In genomic region chr12:121858662-121859572, GRCh38 we compare ENCODE assay signal across 9 cellular contexts. TPM values are rescaled to one million over a fixed set of nuclear protein-coding genes. Genes with fewer than 3 reads are reported as not detected.
DNase-seq lines count a peak whose midpoint lies in the region; TF ChIP-seq lines count a peak whose summit lies in the region.
"Had no signal": no experiment of that assay in that cellular context is flagged by ENCODE, and none has a peak within 500 bp of the region (broad histone marks: within the 10 kb centered on the region; RNA-seq: fewer than 3 reads in every experiment).

HPD (minus strand) TSS chr12:121858859; CDS start chr12:121858823, 36 bp downstream.

- POLR2A ChIA-PET in RWPE1 (lab: Yijun Ruan, JAX; ENCODE audit: low non-redundant PET): no interaction called here

- H3K27me3 ChIP-seq in neutrophil: no peaks in the 10 kb centered on the region

- H3K4me3 ChIP-seq in fibroblast of villous mesenchyme (ENCODE audit: low read depth, low read length) (no peak within 1 kb of the TSS), neutrophil (ENCODE audit: low read depth in 1 of 2, low read length in 1 of 2) (no peak within 1 kb of the TSS)

- H3K4me1 ChIP-seq in neutrophil (ENCODE audit: control insufficient read depth in 1 of 2, insufficient read depth in 1 of 2, low read depth in 1 of 2, low read length in 1 of 2): peaks cover 35 to 49% of the 10 kb centered on the region in 2 experiments

- no peaks in the 10 kb centered on the region for H3K9me3 ChIP-seq in neutrophil

- CTCF ChIA-PET in RWPE1 (lab: Yijun Ruan, JAX): no interaction called here

- TF ChIP-seq CTCF in AG09319 (IDR thresholded peaks at IDR 0.05; ENCODE audit: low read depth, low read length) (peak; percentile 4; the same call in 1 of the 2 replicates), RWPE1 (conservative IDR thresholded peaks at IDR 0.05; ENCODE audit: low read depth) (no peak), fibroblast of villous mesenchyme (IDR thresholded peaks at IDR 0.05; ENCODE audit: insufficient read depth, low read depth, low read length) (no peak), neutrophil (IDR thresholded peaks at IDR 0.05) (no peak)

- DNase-seq in AG09319 (ENCODE audit: extremely low read depth, low read depth) (peak; percentile 64), RWPE1 (ENCODE audit: low spot score) (peak; percentile 77), fibroblast of villous mesenchyme (ENCODE audit: low read depth) (peak; percentile 92), NCI-H2029 (lab: John Stamatoyannopoulos, UW) (no peak), DMS 273 treated with DMSO at 0.1 percent for 48 hours (lab: John Stamatoyannopoulos, UW) (no peak), activated T-cell treated with anti-CD3 and anti-CD28 coated beads for 4 hours (no peak), DMS79 (lab: John Stamatoyannopoulos, UW) (no peak)

- peak within 1 kb of the TSS; percentile 79 for H3K27ac ChIP-seq in RWPE1
- peak within 1 kb of the TSS; percentile 57 for H3K27ac ChIP-seq in neutrophil
- H3K27ac ChIP-seq: HL-60 had no signal

- H3K36me3 ChIP-seq in neutrophil: no peaks in the 10 kb centered on the region

RNA-seq across cellular contexts. Expression of gene HPD, which starts in this region (rescaled TPM):
- total RNA-seq in fibroblast of villous mesenchyme: not detected in 2 replicates

Comparison
In these comparisons a context has a peak if more than half of its experiments do, and no peak if none do; other contexts are left out.
1. Peak in DNase-seq in fibroblast of villous mesenchyme; RNA of the gene not detected or under 1 TPM.
2. DNase-seq: peak in AG09319 (single experiment) and RWPE1 (single experiment); none in NCI-H2029 (single experiment), DMS 273 treated with DMSO at 0.1 percent for 48 hours (single experiment), activated T-cell treated with anti-CD3 and anti-CD28 coated beads for 4 hours (single experiment) and DMS79 (single experiment).